Comparison of ENCODE assay signal across 17 cellular contexts in genomic region chr7:122306320-122307227, GRCh38. TPM values are rescaled to one million over a fixed set of nuclear protein-coding genes. Genes with fewer than 3 reads are reported as not detected.
DNase-seq lines count a peak whose midpoint lies in the region; ATAC-seq, FAIRE-seq and TF ChIP-seq lines count a peak whose summit lies in the region.
"Had no signal": no experiment of that assay in that cellular context is flagged by ENCODE, and none has a peak within 500 bp of the region (broad histone marks: within the 10 kb centered on the region; RNA-seq: fewer than 3 reads in every experiment).

No MANE protein-coding gene starts in this region.

- H3K27me3 Mint-ChIP-seq in astrocyte (ENCODE audit: low read depth, unreplicated experiment), result peaks cover 84% of the 10 kb centered on the region
- H3K27me3 Mint-ChIP-seq in stimulated activated naive B cell treated with anti-CD40 and anti-IgM and Interleukin-4, amounts not matched to agents 10 μg/mL and 1 μg/mL and 100 μg/mL, for 72 hours, result peaks cover 70 to 80% of the 10 kb centered on the region in 2 donors

- peaks cover 5% of the 10 kb centered on the region for H3K9me3 Mint-ChIP-seq in astrocyte (ENCODE audit: unreplicated experiment)
- peaks cover 0 to 4% of the 10 kb centered on the region in 2 donors for H3K9me3 Mint-ChIP-seq in stimulated activated naive B cell treated with anti-CD40 and anti-IgM and Interleukin-4, amounts not matched to agents 10 μg/mL and 1 μg/mL and 100 μg/mL, for 72 hours
- H3K9me3 Mint-ChIP-seq: CD8-positive, alpha-beta T cell; natural killer cell treated with Interleukin-12 subunit alpha and Interleukin-12 subunit beta and Interleukin-15 and Interleukin-18, amount 100 ng/mL, for 72 hours had no signal

- CTCF ChIA-PET in SK-N-SH (lab: Yijun Ruan, JAX), result no interaction called here

- POLR2A ChIA-PET in SK-N-SH (lab: Yijun Ruan, JAX), result no interaction called here

- H3K9ac ChIP-seq in astrocyte (ENCODE audit: low read length) (no peak overlapping the region), SK-N-SH (no peak overlapping the region)

- H3K4me1 ChIP-seq in astrocyte (ENCODE audit: insufficient read depth, low read length) (peaks cover 12% of the 10 kb centered on the region), SK-N-SH (ENCODE audit: control insufficient read depth in 1 of 2, insufficient read depth in 2 of 2, low read depth in 1 of 2, low read length in 1 of 2) (no peaks in the 10 kb centered on the region; a peak in 1 of 4 replicates)
- H3K4me1 ChIP-seq: A549 had no signal

- no peaks in the 10 kb centered on the region for H3K36me3 ChIP-seq in astrocyte (ENCODE audit: insufficient read depth, low read length)
- H3K36me3 ChIP-seq in SK-N-SH (replicated peaks in 1 of 2; ENCODE audit: control insufficient read depth in 1 of 2, insufficient read depth in 2 of 2, low read length in 1 of 2), result no peaks in the 10 kb centered on the region
- H3K36me3 ChIP-seq: thyroid gland had no signal

- TF ChIP-seq EP300 in SK-N-SH (IDR thresholded peaks at IDR 0.05; ENCODE audit: borderline replicate concordance in 1 of 2, low read depth in 1 of 2, low read length in 1 of 2), result no peak

- no peaks in the 10 kb centered on the region for H3K9me3 ChIP-seq in astrocyte (ENCODE audit: insufficient read depth, low read depth, low read length)
- no peaks in the 10 kb centered on the region for H3K9me3 ChIP-seq in SK-N-SH
- H3K9me3 ChIP-seq: A549, thyroid gland had no signal

- H3F3A ChIP-seq in SK-N-SH (replicated peaks; ENCODE audit: insufficient read depth), result no peaks in the 10 kb centered on the region

- H2AFZ ChIP-seq in astrocyte (ENCODE audit: low read depth, low read length) (peak overlapping the region; percentile 39), SK-N-SH (ENCODE audit: low read depth) (no peak overlapping the region)

- H3K79me2 ChIP-seq in astrocyte (ENCODE audit: insufficient read depth, low read length) (no peaks in the 10 kb centered on the region), SK-N-SH (ENCODE audit: insufficient read depth) (no peaks in the 10 kb centered on the region)

- H3K27me3 ChIP-seq in astrocyte (ENCODE audit: insufficient read depth, low read length) (peaks cover 97% of the 10 kb centered on the region), SK-N-SH (ENCODE audit: insufficient read depth) (peaks cover 96% of the 10 kb centered on the region)

- no peaks in the 10 kb centered on the region for H3K36me3 Mint-ChIP-seq in astrocyte (ENCODE audit: low read depth, unreplicated experiment)
- peaks cover 0 to 3% of the 10 kb centered on the region in 2 donors for H3K36me3 Mint-ChIP-seq in stimulated activated naive B cell treated with anti-CD40 and anti-IgM and Interleukin-4, amounts not matched to agents 10 μg/mL and 1 μg/mL and 100 μg/mL, for 72 hours
- H3K36me3 Mint-ChIP-seq: CD8-positive, alpha-beta T cell had no signal

- ATAC-seq in stimulated activated naive B cell treated with anti-CD40 and anti-IgM and Interleukin-4, amounts not matched to agents 10 μg/mL and 1 μg/mL and 100 μg/mL, for 72 hours (replicated peaks), result no peak
- ATAC-seq in HG02870 (IDR thresholded peaks at IDR 0.05; ENCODE audit: unreplicated experiment), result no peak
- ATAC-seq: CD8-positive, alpha-beta T cell; natural killer cell treated with Interleukin-12 subunit alpha and Interleukin-12 subunit beta and Interleukin-15 and Interleukin-18, amount 100 ng/mL, for 72 hours had no signal

- H3K27ac ChIP-seq in astrocyte (ENCODE audit: low read depth, low read length) (no peak overlapping the region), SK-N-SH (ENCODE audit: low read depth in 2 of 2, low read length in 1 of 2) (no peak overlapping the region)
- H3K27ac ChIP-seq: A549, thyroid gland had no signal

- H3K4me1 Mint-ChIP-seq in astrocyte (ENCODE audit: low read depth, unreplicated experiment), result peaks cover 4% of the 10 kb centered on the region
- peaks cover 16 to 17% of the 10 kb centered on the region in 2 donors for H3K4me1 Mint-ChIP-seq in stimulated activated naive B cell treated with anti-CD40 and anti-IgM and Interleukin-4, amounts not matched to agents 10 μg/mL and 1 μg/mL and 100 μg/mL, for 72 hours

- no peaks in the 10 kb centered on the region for H3K9me2 ChIP-seq in SK-N-SH

- no peak for TF ChIP-seq CTCF in astrocyte (IDR thresholded peaks at IDR 0.05; ENCODE audit: insufficient read depth, low read depth, low read length)
- no peak for TF ChIP-seq CTCF in SK-N-SH (IDR thresholded peaks at IDR 0.05)

- H4K20me1 ChIP-seq in astrocyte (ENCODE audit: insufficient read depth, low read length), result peaks cover 13% of the 10 kb centered on the region
- H4K20me1 ChIP-seq in SK-N-SH (ENCODE audit: insufficient read depth), result no peaks in the 10 kb centered on the region

- peak overlapping the region; percentile 18 for H3K27ac Mint-ChIP-seq in astrocyte (ENCODE audit: unreplicated experiment)
- H3K27ac Mint-ChIP-seq in stimulated activated naive B cell treated with anti-CD40 and anti-IgM and Interleukin-4, amounts not matched to agents 10 μg/mL and 1 μg/mL and 100 μg/mL, for 72 hours, result peak overlapping the region; percentile 86
- H3K27ac Mint-ChIP-seq: CD8-positive, alpha-beta T cell; natural killer cell treated with Interleukin-12 subunit alpha and Interleukin-12 subunit beta and Interleukin-15 and Interleukin-18, amount 100 ng/mL, for 72 hours had no signal

- H3K4me3 ChIP-seq in astrocyte (ENCODE audit: insufficient read depth, low read depth, low read length) (no peak overlapping the region), SK-N-SH (ENCODE audit: low read depth in 2 of 2, low read length in 1 of 2) (no peak overlapping the region)
- H3K4me3 ChIP-seq: A549, thyroid gland had no signal

- no peak for TF ChIP-seq RAD21 in SK-N-SH (IDR thresholded peaks at IDR 0.05; ENCODE audit: low read length)

- FAIRE-seq in astrocyte (lab: Jason Lieb, UNC), result no peak
- FAIRE-seq: A549 had no signal

- DNase-seq in NCI-H748 (lab: John Stamatoyannopoulos, UW; ENCODE audit: unreplicated experiment) (peak; percentile 59), NCI-H748 treated with DMSO at 0.1 percent for 48 hours (lab: John Stamatoyannopoulos, UW) (no peak), astrocyte (ENCODE audit: low read depth) (no peak), islet precursor cell (peak; percentile 66), kidney tubule cell (ENCODE audit: low spot score) (no peak), SK-N-SH (no peak)
- no peak for DNase-seq in stimulated activated naive B cell treated with anti-CD40 and anti-IgM and Interleukin-4, amounts not matched to agents 10 μg/mL and 1 μg/mL and 100 μg/mL, for 72 hours
- DNase-seq: CD8-positive, alpha-beta T cell; foreskin fibroblast; left cardiac atrium; NCI-H2107; stimulated activated CD4-positive, alpha-beta T cell treated with anti-CD3 and anti-CD28 coated beads, Interleukin-12 subunit alpha, Interleukin-12 subunit beta, amount 100 ng/mL, for 4 hours had no signal

- no peak overlapping the region for H3K4me3 Mint-ChIP-seq in astrocyte (ENCODE audit: unreplicated experiment)
- H3K4me3 Mint-ChIP-seq in stimulated activated naive B cell treated with anti-CD40 and anti-IgM and Interleukin-4, amounts not matched to agents 10 μg/mL and 1 μg/mL and 100 μg/mL, for 72 hours, result no peak overlapping the region
- H3K4me3 Mint-ChIP-seq: CD8-positive, alpha-beta T cell; natural killer cell treated with Interleukin-12 subunit alpha and Interleukin-12 subunit beta and Interleukin-15 and Interleukin-18, amount 100 ng/mL, for 72 hours had no signal

- H3K4me2 ChIP-seq in astrocyte (ENCODE audit: low read length), result peak overlapping the region; percentile 70
- no peak overlapping the region for H3K4me2 ChIP-seq in SK-N-SH

- 9% methylated on average over 37 of the region's 37 CpGs for WGBS in SK-N-SH (ENCODE audit: low lambda C conversion rate)

TF ChIP-seq in SK-N-SH, 30 proteins besides CTCF, POLR2A, EP300 and RAD21:
- TF ChIP-seq GABPA (IDR thresholded peaks at IDR 0.05; ENCODE audit: low read depth), result no peak
- TF ChIP-seq TCF12 (IDR thresholded peaks at IDR 0.05), result no peak
- no peak for TF ChIP-seq NFIC (IDR thresholded peaks at IDR 0.05; ENCODE audit: borderline replicate concordance)
- no peak for TF ChIP-seq SMC3 (IDR thresholded peaks at IDR 0.05; ENCODE audit: low read depth, low read length)
- no peak for TF ChIP-seq RXRA (IDR thresholded peaks at IDR 0.05; ENCODE audit: borderline replicate concordance, low read depth)
- TF ChIP-seq TEAD4 (IDR thresholded peaks at IDR 0.05; ENCODE audit: borderline replicate concordance, insufficient read depth), result no peak
TF ChIP-seq in SK-N-SH: peak in this region for 0.

RNA-seq across cellular contexts. Expression of gene FEZF1, which starts 2.0 kb away (rescaled TPM):
- 0.29 and 0.61 TPM in 2 replicates for total RNA-seq in astrocyte
- not detected in 2 replicates for polyA plus RNA-seq in SK-N-SH (2012; rRNA removed)
- polyA plus RNA-seq in SK-N-SH (2012; cell fraction: cytosol; rRNA removed), result not detected in 2 replicates
- not detected in 2 replicates for polyA plus RNA-seq in SK-N-SH (2012; cell fraction: nucleus; rRNA removed)
- total RNA-seq: CD8-positive, alpha-beta T cell; left cardiac atrium; natural killer cell treated with Interleukin-12 subunit alpha and Interleukin-12 subunit beta and Interleukin-15 and Interleukin-18, amount 100 ng/mL, for 72 hours; T-helper 2 cell treated with Interferon-gamma antibody and Interleukin-4, amounts not matched to agents 100 ng/mL and 5 ng/mL, for 36 hours; thyroid gland had no signal
- polyA plus RNA-seq: A549 had no signal

Comparison
In these comparisons a context has a peak if more than half of its experiments do, and no peak if none do; other contexts are left out.
1. DNase-seq: peak in NCI-H748 (single experiment) and islet precursor cell (single experiment); none in NCI-H748 treated with DMSO at 0.1 percent for 48 hours (single experiment), astrocyte (single experiment), stimulated activated naive B cell treated with anti-CD40 and anti-IgM and Interleukin-4, amounts not matched to agents 10 μg/mL and 1 μg/mL and 100 μg/mL, for 72 hours (single experiment), kidney tubule cell (single experiment) and SK-N-SH (single experiment).